ENCODE assay signal across 10 cellular contexts in genomic region chr1:173269490-173270230, GRCh38.
DNase-seq lines count a peak whose midpoint lies in the region; ATAC-seq, FAIRE-seq and TF ChIP-seq lines count a peak whose summit lies in the region.
"Had no signal": no experiment of that assay in that cellular context is flagged by ENCODE, and none has a peak within 500 bp of the region (broad histone marks: within the 10 kb centered on the region; RNA-seq: fewer than 3 reads in every experiment).

No MANE protein-coding gene starts in this region.

- TF ChIP-seq CTCF in PC-3 (conservative IDR thresholded peaks at IDR 0.05; ENCODE audit: low read depth, low read length): no peak
- no peak for TF ChIP-seq CTCF in endothelial cell of umbilical vein (IDR thresholded peaks at IDR 0.05; ENCODE audit: extremely low read depth in 1 of 2, insufficient read depth in 1 of 2, low read depth in 1 of 2, low read length in 2 of 2)
- no peak for TF ChIP-seq CTCF in osteoblast (IDR thresholded peaks at IDR 0.05; ENCODE audit: extremely low read depth, low read depth, low read length)
- no peak for TF ChIP-seq CTCF in omental fat pad (IDR thresholded peaks at IDR 0.05)

- H3K4me3 ChIP-seq in PC-3 (ENCODE audit: low read length) (peak overlapping the region; percentile 3; the same call in 1 of the 2 replicates), endothelial cell of umbilical vein (replicated peaks in 1 of 3; ENCODE audit: insufficient read depth in 1 of 3, low read depth in 1 of 3, low read length in 3 of 3) (no peak overlapping the region), osteoblast (ENCODE audit: insufficient read depth, low read length) (no peak overlapping the region)

- no peaks in the 10 kb centered on the region for H3F3A ChIP-seq in PC-3 (ENCODE audit: low read length, unreplicated experiment)

- H3K27ac ChIP-seq in PC-3 (ENCODE audit: low read length): peak overlapping the region; percentile 62
- H3K27ac ChIP-seq in endothelial cell of umbilical vein (ENCODE audit: insufficient read depth, low read depth, low read length): peak overlapping the region; percentile 20
- peak overlapping the region; percentile 57 for H3K27ac ChIP-seq in osteoblast (ENCODE audit: low read depth, low read length)
- H3K27ac ChIP-seq: parathyroid adenoma had no signal

- no peaks in the 10 kb centered on the region for H3K9me2 ChIP-seq in PC-3 (replicated peaks; ENCODE audit: low read length)

- peaks cover 46% of the 10 kb centered on the region for H3K4me1 ChIP-seq in PC-3 (ENCODE audit: insufficient read depth, low read length)
- peaks cover 14% of the 10 kb centered on the region for H3K4me1 ChIP-seq in endothelial cell of umbilical vein (ENCODE audit: control insufficient read depth, extremely low read depth, insufficient read depth, low read length)
- peaks cover 34% of the 10 kb centered on the region for H3K4me1 ChIP-seq in osteoblast (ENCODE audit: insufficient read depth, low read length)
- H3K4me1 ChIP-seq: parathyroid adenoma had no signal

- peak overlapping the region; percentile 4; the same call in 1 of the 2 replicates for H2AFZ ChIP-seq in PC-3 (ENCODE audit: low read length)
- H2AFZ ChIP-seq in endothelial cell of umbilical vein (ENCODE audit: low read depth, low read length): no peak overlapping the region
- no peak overlapping the region for H2AFZ ChIP-seq in osteoblast (ENCODE audit: low read length)
- H2AFZ ChIP-seq: parathyroid adenoma had no signal

- H3K9me3 ChIP-seq in PC-3 (ENCODE audit: low read length) (no peaks in the 10 kb centered on the region), endothelial cell of umbilical vein (replicated peaks; ENCODE audit: control insufficient read depth, insufficient read depth, low read length) (no peaks in the 10 kb centered on the region), osteoblast (ENCODE audit: low read depth, low read length) (no peaks in the 10 kb centered on the region)

- CTCF ChIA-PET in PC-3 (lab: Charles Lee) (interaction anchor here (1.0 kb wide), 1 partner anchor 14 kb away, joined by 3 read pairs; no protein-coding TSS in a partner anchor), endothelial cell of umbilical vein (lab: Charles Lee) (interaction anchor here (2.3 kb wide), 1 partner anchor 14 kb away, joined by 8 read pairs; no protein-coding TSS in a partner anchor)

- H3K9me1 ChIP-seq in endothelial cell of umbilical vein (replicated peaks; ENCODE audit: control insufficient read depth, extremely low read depth, insufficient read depth, low read length): no peaks in the 10 kb centered on the region

- ATAC-seq in PC-3 (peak; percentile 94), omental fat pad (ENCODE audit: low FRiP score) (no peak), HG03520 (IDR thresholded peaks at IDR 0.05; ENCODE audit: unreplicated experiment) (no peak)

- H3K9ac ChIP-seq in PC-3 (ENCODE audit: low read length) (0 out of 2 replicates have a peak overlapping the region, but pooled peaks have one; percentile 1), endothelial cell of umbilical vein (replicated peaks; ENCODE audit: extremely low read depth, insufficient read depth, low read length) (no peak overlapping the region)
- H3K9ac ChIP-seq: parathyroid adenoma had no signal

- H3K79me2 ChIP-seq in PC-3 (ENCODE audit: low read length) (no peaks in the 10 kb centered on the region), endothelial cell of umbilical vein (ENCODE audit: control insufficient read depth, insufficient read depth, low read length) (no peaks in the 10 kb centered on the region), osteoblast (ENCODE audit: insufficient read depth, low read length) (no peaks in the 10 kb centered on the region)
- H3K79me2 ChIP-seq: parathyroid adenoma had no signal

- POLR2A ChIA-PET in PC-3 (lab: Charles Lee; ENCODE audit: unreplicated experiment) (no interaction called here), endothelial cell of umbilical vein (lab: Charles Lee) (no interaction called here)

- H3K4me2 ChIP-seq in PC-3 (ENCODE audit: low read length): peak overlapping the region; percentile 54
- no peak overlapping the region for H3K4me2 ChIP-seq in endothelial cell of umbilical vein (ENCODE audit: insufficient read depth, low read length)
- H3K4me2 ChIP-seq in osteoblast (ENCODE audit: insufficient read depth, low read length): peak overlapping the region; percentile 35

- dilution Hi-C loops in endothelial cell of umbilical vein (cut with MboI; ENCODE audit: extremely low pct_ligation_motif_present, low sequenced_read_pairs): no loop called here

- no peaks in the 10 kb centered on the region for H3K27me3 ChIP-seq in PC-3 (ENCODE audit: low read length)
- no peaks in the 10 kb centered on the region for H3K27me3 ChIP-seq in endothelial cell of umbilical vein (ENCODE audit: control insufficient read depth in 2 of 2, insufficient read depth in 2 of 2, low read length in 2 of 2)
- no peaks in the 10 kb centered on the region for H3K27me3 ChIP-seq in osteoblast (ENCODE audit: insufficient read depth, low read length)

- H3K36me3 ChIP-seq in PC-3 (ENCODE audit: low read depth, low read length): no peaks in the 10 kb centered on the region
- H3K36me3 ChIP-seq in endothelial cell of umbilical vein (ENCODE audit: control insufficient read depth in 2 of 2, extremely low read depth in 1 of 2, insufficient read depth in 2 of 2, low read length in 2 of 2): no peaks in the 10 kb centered on the region
- no peaks in the 10 kb centered on the region for H3K36me3 ChIP-seq in osteoblast (ENCODE audit: insufficient read depth, low read length)

- H4K20me1 ChIP-seq in PC-3 (ENCODE audit: low read length) (no peaks in the 10 kb centered on the region), endothelial cell of umbilical vein (replicated peaks; ENCODE audit: control insufficient read depth, extremely low read depth, insufficient read depth, low read length) (no peaks in the 10 kb centered on the region), osteoblast (ENCODE audit: insufficient read depth, low read length) (no peaks in the 10 kb centered on the region)

- BruUV-seq in PC-3 (replicated peaks; lab: Mats Ljungman, UMichigan) (TSS peak; percentile 65), endothelial cell of umbilical vein (replicated peaks; lab: Mats Ljungman, UMichigan) (no TSS peak)

- no peak for TF ChIP-seq POLR2A in endothelial cell of umbilical vein (IDR thresholded peaks at IDR 0.05; ENCODE audit: low read depth, low read length)

- peak; percentile 63 for FAIRE-seq in endothelial cell of umbilical vein (lab: Jason Lieb, UNC)

- intact Hi-C loops in PC-3 (cut with micrococcal nuclease): loop anchor here (1.0 to 10.0 kb wide), 4 partner anchors 62 to 445 kb away; partner anchors contain the start of gene KLHL20
- intact Hi-C loops in endothelial cell of umbilical vein (cut with micrococcal nuclease): no loop called here

- peak; percentile 96 for DNase-seq in ELR (ENCODE audit: low read depth)
- DNase-seq in PC-3: peak; percentile 100
- DNase-seq in endothelial cell of umbilical vein (ENCODE audit: low read depth, low spot score): peak; percentile 45
- DNase-seq in osteoblast (ENCODE audit: insufficient read length, low spot score, missing footprints): no peak
- DNase-seq in omental fat pad (ENCODE audit: low spot score): no peak
- DNase-seq in DMS79 treated with DMSO at 0.1 percent for 48 hours (lab: John Stamatoyannopoulos, UW): no peak
- no peak for DNase-seq in NCI-H1048 (lab: John Stamatoyannopoulos, UW)
- DNase-seq: NCI-H526 had no signal

TF ChIP-seq in endothelial cell of umbilical vein, 7 proteins besides CTCF, POLR2A, EP300 and RAD21:
- TF ChIP-seq MYC (IDR thresholded peaks at IDR 0.05; ENCODE audit: low read depth, low read length) (no peak), FOS (IDR thresholded peaks at IDR 0.05; ENCODE audit: borderline replicate concordance, insufficient read depth, low read length) (peak; percentile 66), GATA2 (IDR thresholded peaks at IDR 0.05; ENCODE audit: insufficient read depth, insufficient read length, low read depth, low read length) (peak; percentile 88)
TF ChIP-seq in endothelial cell of umbilical vein: peak in this region for 2.

Comparison
In these comparisons a context has a peak if more than half of its experiments do, and no peak if none do; other contexts are left out.
1. DNase-seq: peak in ELR (single experiment), PC-3 (single experiment) and endothelial cell of umbilical vein (single experiment); none in osteoblast (single experiment), omental fat pad (single experiment), DMS79 treated with DMSO at 0.1 percent for 48 hours (single experiment) and NCI-H1048 (single experiment).
2. Peak in every context shown above with its lines, with median percentiles within 50 percentile points of each other: H3K27ac ChIP-seq.